In genomic region chr3:33392703-33393125, GRCh38 we compare ENCODE assay signal across 11 cellular contexts. TPM values are rescaled to one million over a fixed set of nuclear protein-coding genes. Genes with fewer than 3 reads are reported as not detected.
DNase-seq lines count a peak whose midpoint lies in the region; ATAC-seq, FAIRE-seq and TF ChIP-seq lines count a peak whose summit lies in the region.
"Had no signal": no experiment of that assay in that cellular context is flagged by ENCODE, and none has a peak within 500 bp of the region (broad histone marks: within the 10 kb centered on the region; RNA-seq: fewer than 3 reads in every experiment).

No MANE protein-coding gene starts in this region.

- H3K4me3 ChIP-seq in CD4-positive, CD25-positive, alpha-beta regulatory T cell (ENCODE audit: low read depth, low read length): no peak overlapping the region
- no peak overlapping the region for H3K4me3 ChIP-seq in left lung
- H3K4me3 ChIP-seq in gastrocnemius medialis: no peak overlapping the region

- H3K36me3 ChIP-seq in CD4-positive, CD25-positive, alpha-beta regulatory T cell (ENCODE audit: control insufficient read depth, insufficient read depth, low read length): peaks cover 86% of the 10 kb centered on the region
- H3K36me3 ChIP-seq in left lung (peaks cover 0 to 99% of the 10 kb centered on the region in 2 donors), gastrocnemius medialis (peaks cover 0 to 92% of the 10 kb centered on the region in 2 donors)

- intact Hi-C loops in left lung (cut with DNase I) (no loop called here), gastrocnemius medialis (cut with DNase I; ENCODE audit: low total_unique reads) (loop anchor here (10.0 kb wide), 1 partner anchor 142 kb away; no protein-coding TSS in a partner anchor)

- no peaks in the 10 kb centered on the region for H3K9me3 ChIP-seq in CD4-positive, CD25-positive, alpha-beta regulatory T cell (ENCODE audit: control insufficient read depth in 2 of 2, low read length in 2 of 2)
- H3K9me3 ChIP-seq in left lung (no peaks in the 10 kb centered on the region), gastrocnemius medialis (no peaks in the 10 kb centered on the region)

- no peak overlapping the region for H3K27ac ChIP-seq in CD4-positive, CD25-positive, alpha-beta regulatory T cell (ENCODE audit: insufficient read depth, low read length, poor library complexity, severe bottlenecking)
- H3K27ac ChIP-seq in left lung (no peak overlapping the region), gastrocnemius medialis (no peak overlapping the region)

- no peaks in the 10 kb centered on the region for H3K27me3 ChIP-seq in CD4-positive, CD25-positive, alpha-beta regulatory T cell (ENCODE audit: control insufficient read depth, insufficient read depth, low read length)
- H3K27me3 ChIP-seq in left lung: no peaks in the 10 kb centered on the region
- H3K27me3 ChIP-seq in gastrocnemius medialis: no peaks in the 10 kb centered on the region

- TF ChIP-seq CTCF in left lung (IDR thresholded peaks at IDR 0.05): no peak
- no peak for TF ChIP-seq CTCF in gastrocnemius medialis (IDR thresholded peaks at IDR 0.05 in 4 of 5, conservative IDR thresholded peaks at IDR 0.05 in 1 of 5)

- ATAC-seq in CD4-positive, CD25-positive, alpha-beta regulatory T cell (ENCODE audit: low read depth in 2 of 2): no peak
- ATAC-seq in left lung (peak; percentile 46), gastrocnemius medialis (no peak), HG03457 (IDR thresholded peaks at IDR 0.05; ENCODE audit: unreplicated experiment) (no peak), HG02571 (IDR thresholded peaks at IDR 0.05; ENCODE audit: unreplicated experiment) (no peak)

- H3K27me3 Mint-ChIP-seq in CD4-positive, CD25-positive, alpha-beta regulatory T cell: no peaks in the 10 kb centered on the region
- H3K27me3 Mint-ChIP-seq: naive B cell had no signal

- H3K4me1 ChIP-seq in CD4-positive, CD25-positive, alpha-beta regulatory T cell (ENCODE audit: control insufficient read depth, insufficient read depth, low read length, poor library complexity, severe bottlenecking): peaks cover 11% of the 10 kb centered on the region
- H3K4me1 ChIP-seq in left lung: no peaks in the 10 kb centered on the region
- no peaks in the 10 kb centered on the region for H3K4me1 ChIP-seq in gastrocnemius medialis

- FAIRE-seq in HTR-8/SVneo (lab: Jason Lieb, UNC): peak; percentile 13

- peaks cover 56% of the 10 kb centered on the region for H3K36me3 Mint-ChIP-seq in CD4-positive, CD25-positive, alpha-beta regulatory T cell

- no peak overlapping the region for H3K4me3 Mint-ChIP-seq in CD4-positive, CD25-positive, alpha-beta regulatory T cell
- H3K4me3 Mint-ChIP-seq: naive B cell had no signal

- H3K27ac Mint-ChIP-seq in CD4-positive, CD25-positive, alpha-beta regulatory T cell: peak overlapping the region in 2 of 3 donors; percentile 32 to 58

- in situ Hi-C loops in gastrocnemius medialis (cut with MboI; ENCODE audit: low sequenced_read_pairs in 4 of 4): loop anchor here in 1 of 4 donors (25.0 kb wide), 1 partner anchor 255 kb away; no protein-coding TSS in a partner anchor

- DNase-seq in CD4-positive, CD25-positive, alpha-beta regulatory T cell: no peak
- DNase-seq in HTR-8/SVneo (ENCODE audit: insufficient read length, low spot score) (peak; percentile 78), brain pericyte (ENCODE audit: low read depth, low spot score) (peak; percentile 78), left lung (no peak), gastrocnemius medialis (no peak)
- no peak for DNase-seq in stimulated activated CD4-positive, alpha-beta T cell treated with anti-CD3 and anti-CD28 coated beads, Interleukin-4, amount 100 ng/mL, for 1 hour
- DNase-seq: activated naive CD4-positive, alpha-beta T cell; naive B cell; NCI-H82 had no signal

- TF ChIP-seq POLR2A in gastrocnemius medialis (IDR thresholded peaks at IDR 0.05): no peak

- H3K4me1 Mint-ChIP-seq in CD4-positive, CD25-positive, alpha-beta regulatory T cell: peaks cover 2 to 12% (median 7%) of the 10 kb centered on the region in 4 donors
- H3K4me1 Mint-ChIP-seq: naive B cell had no signal

- no peaks in the 10 kb centered on the region for H3K9me3 Mint-ChIP-seq in CD4-positive, CD25-positive, alpha-beta regulatory T cell
- H3K9me3 Mint-ChIP-seq: naive B cell had no signal

RNA-seq across cellular contexts. Expression of gene UBP1, which starts 47.5 kb away (rescaled TPM):
- total RNA-seq in CD4-positive, CD25-positive, alpha-beta regulatory T cell: 92.9 TPM
- 10 to 100 TPM in 3 of 4 donors, 1 to 10 TPM in 1; 9.3 to 12.6 (median 11.2) TPM for polyA plus RNA-seq in CD4-positive, CD25-positive, alpha-beta regulatory T cell
- total RNA-seq in left lung (10 to 100 TPM; 60.9 to 66.4 TPM), gastrocnemius medialis (10 to 100 TPM; 19.1 to 28.9 (median 24.2) TPM)

Comparison
In these comparisons a context has a peak if more than half of its experiments do, and no peak if none do; other contexts are left out.
1. DNase-seq: peak in HTR-8/SVneo (single experiment) and brain pericyte (single experiment); none in CD4-positive, CD25-positive, alpha-beta regulatory T cell (0 of 3), left lung (0 of 2), gastrocnemius medialis (0 of 2) and stimulated activated CD4-positive, alpha-beta T cell treated with anti-CD3 and anti-CD28 coated beads, Interleukin-4, amount 100 ng/mL, for 1 hour (single experiment).